Comparison of ENCODE assay signal across 37 cellular contexts in the genomic region with DNA sequence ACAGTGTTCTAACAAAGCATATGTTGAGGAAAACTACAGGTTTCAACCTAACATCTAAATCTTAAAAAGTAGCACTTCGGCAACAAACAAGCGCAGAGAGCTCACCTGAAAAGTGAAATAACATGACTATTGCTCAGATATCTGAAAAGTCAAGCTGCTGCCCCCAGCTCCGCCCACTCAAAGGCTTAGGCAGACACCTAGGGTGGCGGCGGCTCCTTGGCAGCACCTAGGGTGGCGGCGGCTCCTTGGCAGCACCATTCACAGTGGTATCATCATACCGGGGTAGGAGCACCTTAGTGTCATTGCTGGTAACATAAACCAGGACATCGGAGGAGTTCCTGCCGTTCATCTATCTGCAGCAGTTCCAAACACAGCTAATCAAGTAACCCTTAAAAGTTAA. TPM values are rescaled to one million over a fixed set of nuclear protein-coding genes. Genes with fewer than 3 reads are reported as not detected.
"Had no signal": no experiment of that assay in that cellular context is flagged by ENCODE, and none has a peak within 500 bp of the region (broad histone marks: within the 10 kb centered on the region; RNA-seq: fewer than 3 reads in every experiment).

No MANE protein-coding gene starts in this region.

- DNase-seq: activated B cell treated with CpG ODN at 0.5 μM for 24 hours; activated CD4-positive, alpha-beta memory T cell treated with anti-CD3 and anti-CD28 coated beads for 36 hours; activated CD4-positive, alpha-beta T cell treated with anti-CD3 and anti-CD28 coated beads for 4 hours; activated CD4-positive, alpha-beta T cell treated with anti-CD3 and anti-CD28 coated beads, Interleukin-2, amount 10 ng/mL, durations not matched to agents 24 days and 14 days; activated CD4-positive, alpha-beta T cell treated with anti-CD3 and anti-CD28 coated beads, Interleukin-2, amount 50 U/mL, for 1 hour; activated CD4-positive, alpha-beta T cell treated with anti-CD3 and anti-CD28 coated beads, Interleukin-2, amount 50 U/mL, for 4 hours; activated CD4-positive, CD25-positive, alpha-beta regulatory T cell treated with anti-CD3 and anti-CD28 coated beads, Interleukin-2, amount 50 U/mL, for 72 hours; activated CD8-positive, alpha-beta memory T cell treated with anti-CD3 and anti-CD28 coated beads, Interleukin-2, amount 50 U/mL, for 4 hours; activated CD8-positive, alpha-beta T cell treated with anti-CD3 and anti-CD28 coated beads for 36 hours; activated effector memory CD4-positive, alpha-beta T cell treated with anti-CD3 and anti-CD28 coated beads, Interleukin-2, amount 50 U/mL, for 16 hours; activated gamma-delta T cell treated with Interleukin-2 at 50 U/mL for 16 hours; activated naive CD4-positive, alpha-beta T cell; activated naive CD4-positive, alpha-beta T cell treated with anti-CD3 and anti-CD28 coated beads for 36 hours; activated naive CD4-positive, alpha-beta T cell treated with anti-CD3 and anti-CD28 coated beads, Interleukin-2, amount 50 U/mL, for 16 hours; activated naive CD8-positive, alpha-beta T cell treated with anti-CD3 and anti-CD28 coated beads for 36 hours; activated T-cell treated with anti-CD3 and anti-CD28 coated beads for 4 hours; activated T-cell treated with anti-CD3 and anti-CD28 coated beads, Interleukin-2, amount 50 U/mL, for 1 hour; activated T-cell treated with anti-CD3 and anti-CD28 coated beads, Interleukin-2, amount 50 U/mL, for 4 hours; activated T-cell treated with anti-CD3 and anti-CD28 coated beads, Interleukin-2, amount 50 U/mL, for 72 hours; amniotic stem cell; aorta; body of pancreas; brain microvascular endothelial cell; central memory CD4-positive, alpha-beta T cell; T-helper 1 cell; T-helper 2 cell; T-helper 9 cell had no signal

- H3K4me3 ChIP-seq: adrenal gland, body of pancreas, breast epithelium had no signal

- H3K4me1 ChIP-seq: body of pancreas, breast epithelium had no signal

- H3K27ac ChIP-seq: adrenal gland, body of pancreas, brain microvascular endothelial cell, breast epithelium, VCaP had no signal

- H3K36me3 ChIP-seq: adrenal gland, brain microvascular endothelial cell, breast epithelium had no signal

- H3K27me3 ChIP-seq: adrenal gland, body of pancreas, brain microvascular endothelial cell, breast epithelium had no signal

- FAIRE-seq: astrocyte, TTC549 had no signal

RNA-seq across cellular contexts. Expression of a gene that starts 4.2 kb away (rescaled TPM):
- total RNA-seq: activated B cell treated with CpG ODN at 0.5 μM for 24 hours; activated CD4-positive, alpha-beta memory T cell treated with anti-CD3 and anti-CD28 coated beads for 36 hours; activated CD4-positive, alpha-beta T cell treated with anti-CD3 and anti-CD28 coated beads, Interleukin-2, amount 10 ng/mL, durations not matched to agents 24 days and 14 days; activated CD8-positive, alpha-beta memory T cell treated with anti-CD3 and anti-CD28 coated beads for 36 hours; activated CD8-positive, alpha-beta T cell treated with anti-CD3 and anti-CD28 coated beads for 36 hours; activated naive CD4-positive, alpha-beta T cell treated with anti-CD3 and anti-CD28 coated beads for 36 hours; activated naive CD4-positive, alpha-beta T cell treated with anti-CD3 and anti-CD28 coated beads, Interleukin-2, amount 50 U/mL, for 72 hours; activated naive CD8-positive, alpha-beta T cell treated with anti-CD3 and anti-CD28 coated beads for 36 hours; activated T-cell treated with anti-CD3 and anti-CD28 coated beads, Interleukin-2, amount 50 U/mL, for 4 hours; activated T-cell treated with anti-CD3 and anti-CD28 coated beads, Interleukin-2, amount 50 U/mL, for 72 hours; activated T-helper 1 cell treated with anti-CD3 and anti-CD28 coated beads, Interleukin-12 subunit alpha, Interleukin-12 subunit beta, Interleukin-2, Interleukin-4 antibody, amounts not matched to agents 30 ng/mL and 10 ng/mL and 1 ng/mL, durations not matched to agents 14 hours and 24 hours and 36 hours; activated T-helper 17 cell treated with anti-CD3 and anti-CD28 coated beads, Interleukin-2, amount 50 U/mL, for 72 hours; astrocyte; body of pancreas had no signal

RNA-seq across cellular contexts. Expression of a gene that starts 11.3 kb away (rescaled TPM):
- total RNA-seq: activated B cell treated with CpG ODN at 0.5 μM for 24 hours; activated CD4-positive, alpha-beta memory T cell treated with anti-CD3 and anti-CD28 coated beads for 36 hours; activated CD4-positive, alpha-beta T cell treated with anti-CD3 and anti-CD28 coated beads, Interleukin-2, amount 10 ng/mL, durations not matched to agents 24 days and 14 days; activated CD8-positive, alpha-beta memory T cell treated with anti-CD3 and anti-CD28 coated beads for 36 hours; activated CD8-positive, alpha-beta T cell treated with anti-CD3 and anti-CD28 coated beads for 36 hours; activated naive CD4-positive, alpha-beta T cell treated with anti-CD3 and anti-CD28 coated beads for 36 hours; activated naive CD4-positive, alpha-beta T cell treated with anti-CD3 and anti-CD28 coated beads, Interleukin-2, amount 50 U/mL, for 72 hours; activated naive CD8-positive, alpha-beta T cell treated with anti-CD3 and anti-CD28 coated beads for 36 hours; activated T-cell treated with anti-CD3 and anti-CD28 coated beads, Interleukin-2, amount 50 U/mL, for 4 hours; activated T-cell treated with anti-CD3 and anti-CD28 coated beads, Interleukin-2, amount 50 U/mL, for 72 hours; activated T-helper 1 cell treated with anti-CD3 and anti-CD28 coated beads, Interleukin-12 subunit alpha, Interleukin-12 subunit beta, Interleukin-2, Interleukin-4 antibody, amounts not matched to agents 30 ng/mL and 10 ng/mL and 1 ng/mL, durations not matched to agents 14 hours and 24 hours and 36 hours; activated T-helper 17 cell treated with anti-CD3 and anti-CD28 coated beads, Interleukin-2, amount 50 U/mL, for 72 hours; astrocyte had no signal

RNA-seq across cellular contexts. Expression of a gene that starts 21.9 kb away (rescaled TPM):
- total RNA-seq: activated CD4-positive, alpha-beta memory T cell treated with anti-CD3 and anti-CD28 coated beads for 36 hours; activated CD4-positive, alpha-beta T cell treated with anti-CD3 and anti-CD28 coated beads, Interleukin-2, amount 10 ng/mL, durations not matched to agents 24 days and 14 days; activated CD8-positive, alpha-beta memory T cell treated with anti-CD3 and anti-CD28 coated beads for 36 hours; activated CD8-positive, alpha-beta T cell treated with anti-CD3 and anti-CD28 coated beads for 36 hours; activated naive CD8-positive, alpha-beta T cell treated with anti-CD3 and anti-CD28 coated beads for 36 hours; activated T-cell treated with anti-CD3 and anti-CD28 coated beads, Interleukin-2, amount 50 U/mL, for 72 hours; activated T-helper 1 cell treated with anti-CD3 and anti-CD28 coated beads, Interleukin-12 subunit alpha, Interleukin-12 subunit beta, Interleukin-2, Interleukin-4 antibody, amounts not matched to agents 30 ng/mL and 10 ng/mL and 1 ng/mL, durations not matched to agents 14 hours and 24 hours and 36 hours had no signal

RNA-seq across cellular contexts. Expression of a gene that starts 30.9 kb away (rescaled TPM):
- total RNA-seq: activated B cell treated with CpG ODN at 0.5 μM for 24 hours; activated CD4-positive, alpha-beta memory T cell treated with anti-CD3 and anti-CD28 coated beads for 36 hours; activated CD4-positive, alpha-beta T cell treated with anti-CD3 and anti-CD28 coated beads, Interleukin-2, amount 10 ng/mL, durations not matched to agents 24 days and 14 days; activated CD8-positive, alpha-beta memory T cell treated with anti-CD3 and anti-CD28 coated beads for 36 hours; activated CD8-positive, alpha-beta T cell treated with anti-CD3 and anti-CD28 coated beads for 36 hours; activated naive CD4-positive, alpha-beta T cell treated with anti-CD3 and anti-CD28 coated beads for 36 hours; activated naive CD4-positive, alpha-beta T cell treated with anti-CD3 and anti-CD28 coated beads, Interleukin-2, amount 50 U/mL, for 72 hours; activated naive CD8-positive, alpha-beta T cell treated with anti-CD3 and anti-CD28 coated beads for 36 hours; activated T-cell treated with anti-CD3 and anti-CD28 coated beads, Interleukin-2, amount 50 U/mL, for 4 hours; activated T-helper 1 cell treated with anti-CD3 and anti-CD28 coated beads, Interleukin-12 subunit alpha, Interleukin-12 subunit beta, Interleukin-2, Interleukin-4 antibody, amounts not matched to agents 30 ng/mL and 10 ng/mL and 1 ng/mL, durations not matched to agents 14 hours and 24 hours and 36 hours; adrenal gland; aorta; astrocyte; body of pancreas; breast epithelium; cardiac septum had no signal
- polyA plus RNA-seq: adrenal gland, aorta had no signal

RNA-seq across cellular contexts. Expression of a gene that starts 36.7 kb away (rescaled TPM):
- total RNA-seq: activated B cell treated with CpG ODN at 0.5 μM for 24 hours; activated CD4-positive, alpha-beta memory T cell treated with anti-CD3 and anti-CD28 coated beads for 36 hours; activated CD4-positive, alpha-beta T cell treated with anti-CD3 and anti-CD28 coated beads, Interleukin-2, amount 10 ng/mL, durations not matched to agents 24 days and 14 days; activated CD8-positive, alpha-beta memory T cell treated with anti-CD3 and anti-CD28 coated beads for 36 hours; activated CD8-positive, alpha-beta T cell treated with anti-CD3 and anti-CD28 coated beads for 36 hours; activated naive CD4-positive, alpha-beta T cell treated with anti-CD3 and anti-CD28 coated beads for 36 hours; activated naive CD4-positive, alpha-beta T cell treated with anti-CD3 and anti-CD28 coated beads, Interleukin-2, amount 50 U/mL, for 72 hours; activated naive CD8-positive, alpha-beta T cell treated with anti-CD3 and anti-CD28 coated beads for 36 hours; activated T-cell treated with anti-CD3 and anti-CD28 coated beads, Interleukin-2, amount 50 U/mL, for 4 hours; activated T-cell treated with anti-CD3 and anti-CD28 coated beads, Interleukin-2, amount 50 U/mL, for 72 hours; activated T-helper 1 cell treated with anti-CD3 and anti-CD28 coated beads, Interleukin-12 subunit alpha, Interleukin-12 subunit beta, Interleukin-2, Interleukin-4 antibody, amounts not matched to agents 30 ng/mL and 10 ng/mL and 1 ng/mL, durations not matched to agents 14 hours and 24 hours and 36 hours; activated T-helper 17 cell treated with anti-CD3 and anti-CD28 coated beads, Interleukin-2, amount 50 U/mL, for 72 hours; adrenal gland; aorta; astrocyte; body of pancreas; breast epithelium; cardiac septum had no signal
- polyA plus RNA-seq: adrenal gland, aorta had no signal
